ENCODE assay signal across 1 cellular context in genomic region chr16:89093602-89094251, GRCh38.
A peak's percentile ranks its signal among the peaks of the same experiment; 100 is the strongest.
TF ChIP-seq lines count a peak whose summit lies in the region.

TSS of gene ACSF3 (plus strand) at chr16:89093852. CDS start at chr16:89100682, 6,830 bp downstream.

TF ChIP-seq in HepG2, 621 proteins besides CTCF, POLR2A, EP300 and RAD21 (continued from another document and continues in another):
- TF ChIP-seq ZNF142 (CRISPR knock-in tag; IDR thresholded peaks at IDR 0.05) (peak; percentile 88), MBNL3 (CRISPR knock-in tag; conservative IDR thresholded peaks at IDR 0.05) (peak; percentile 70; the same call in 1 of the 2 replicates), SPEN (CRISPR knock-in tag; IDR thresholded peaks at IDR 0.05; ENCODE audit: low read depth) (peak; percentile 96; the same call in 1 of the 2 replicates), AGO1 (IDR thresholded peaks at IDR 0.05; ENCODE audit: low read depth, low read length, poor library complexity, severe bottlenecking) (no peak), SIN3B (IDR thresholded peaks at IDR 0.05; ENCODE audit: low read length) (peak; percentile 92), RBM39 (IDR thresholded peaks at IDR 0.05; ENCODE audit: low read depth, low read length, poor library complexity, severe bottlenecking) (no peak), EZH2 (conservative IDR thresholded peaks at IDR 0.05; ENCODE audit: low read depth, low read length) (no peak), XBP1 (CRISPR knock-in tag; IDR thresholded peaks at IDR 0.05) (no peak), UBTF (CRISPR knock-in tag; IDR thresholded peaks at IDR 0.05) (peak; percentile 77; the same call in 1 of the 2 replicates), NR2F6 (IDR thresholded peaks at IDR 0.05) (no peak), NR2F6 (CRISPR knock-in tag; IDR thresholded peaks at IDR 0.05) (no peak), TMF1 (CRISPR knock-in tag; IDR thresholded peaks at IDR 0.05; ENCODE audit: low read depth) (peak; percentile 98), ZBTB3 (CRISPR knock-in tag; IDR thresholded peaks at IDR 0.05; ENCODE audit: borderline replicate concordance, low read depth) (no peak), ZNF136 (CRISPR knock-in tag; IDR thresholded peaks at IDR 0.05; ENCODE audit: low read depth) (no peak), EED (CRISPR knock-in tag; IDR thresholded peaks at IDR 0.05) (no peak), TBX2 (CRISPR knock-in tag; IDR thresholded peaks at IDR 0.05; ENCODE audit: borderline replicate concordance) (no peak), ZGPAT (CRISPR knock-in tag; IDR thresholded peaks at IDR 0.05) (no peak), ZNF18 (CRISPR knock-in tag; IDR thresholded peaks at IDR 0.05; ENCODE audit: insufficient replicate concordance) (no peak), ZNF770 (CRISPR knock-in tag; IDR thresholded peaks at IDR 0.05) (no peak; the same call in 1 of the 2 replicates), ZNF816 (CRISPR knock-in tag; IDR thresholded peaks at IDR 0.05; ENCODE audit: borderline replicate concordance) (0 out of 2 replicates have a peak, but pooled peaks have one; percentile 3), ZNF574 (CRISPR knock-in tag; IDR thresholded peaks at IDR 0.05) (peak; percentile 95), ZBTB44 (CRISPR knock-in tag; IDR thresholded peaks at IDR 0.05) (no peak), RFXAP (CRISPR knock-in tag; IDR thresholded peaks at IDR 0.05; ENCODE audit: borderline replicate concordance) (peak; percentile 89), HINFP (CRISPR knock-in tag; IDR thresholded peaks at IDR 0.05; ENCODE audit: low read depth) (no peak), ZNF451 (CRISPR knock-in tag; IDR thresholded peaks at IDR 0.05) (peak; percentile 83; the same call in 1 of the 2 replicates), ZNF766 (CRISPR knock-in tag; IDR thresholded peaks at IDR 0.05; ENCODE audit: borderline replicate concordance) (peak; percentile 86; the same call in 1 of the 2 replicates), ZNF484 (CRISPR knock-in tag; IDR thresholded peaks at IDR 0.05; ENCODE audit: borderline replicate concordance, low read depth) (no peak), ZNF331 (CRISPR knock-in tag; IDR thresholded peaks at IDR 0.05) (peak; percentile 65), MEIS2 (CRISPR knock-in tag; IDR thresholded peaks at IDR 0.05) (peak; percentile 44; the same call in 1 of the 2 replicates), ZBTB20 (CRISPR knock-in tag; IDR thresholded peaks at IDR 0.05; ENCODE audit: borderline replicate concordance, low read depth) (no peak; the same call in 1 of the 2 replicates), ZNF350 (CRISPR knock-in tag; IDR thresholded peaks at IDR 0.05; ENCODE audit: borderline replicate concordance, low read depth) (no peak)
